ENCODE assay signal across 10 cellular contexts in the genomic region with DNA sequence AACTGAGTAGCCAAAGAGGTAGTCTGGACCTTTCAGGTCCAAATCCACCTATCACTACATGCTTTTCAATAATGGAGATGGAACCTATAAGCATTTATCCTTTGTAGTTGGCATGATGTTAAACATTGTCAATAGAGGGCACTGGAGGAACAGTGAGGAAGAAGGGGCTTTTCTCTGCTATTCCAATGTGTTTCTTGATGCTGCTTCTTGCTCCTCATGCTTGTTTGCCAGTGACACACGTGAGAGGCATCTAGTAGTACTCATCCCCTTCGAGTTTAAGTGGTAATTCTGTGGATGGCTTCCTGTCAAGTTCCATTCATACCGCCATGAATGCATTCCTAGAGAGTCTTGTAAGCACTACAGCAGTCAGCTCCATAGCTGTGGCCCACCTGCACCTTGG.
DNase-seq lines count a peak whose midpoint lies in the region; ATAC-seq, FAIRE-seq and TF ChIP-seq lines count a peak whose summit lies in the region.
"Had no signal": no experiment of that assay in that cellular context is flagged by ENCODE, and none has a peak within 500 bp of the region (broad histone marks: within the 10 kb centered on the region; RNA-seq: fewer than 3 reads in every experiment).

No MANE protein-coding gene starts in this region.

- CTCF ChIA-PET in K562 (lab: Yijun Ruan, JAX; ENCODE audit: low intra/inter-chr PET ratio): interaction anchor here (1.0 kb wide), 1 partner anchor 1095 kb away, joined by 3 read pairs; no protein-coding TSS in a partner anchor

- no peak for ATAC-seq in K562
- ATAC-seq: T-cell had no signal

- BruUV-seq in K562 (replicated peaks; lab: Mats Ljungman, UMichigan): no TSS peak

- WGBS in K562 (ENCODE audit: insufficient coverage, low coverage, missing lambda C conversion rate): 11% methylated on average over 3 of the region's 3 CpGs

- TF ChIP-seq POLR2A in K562 (conservative IDR thresholded peaks at IDR 0.05) (no peak), vagina (IDR thresholded peaks at IDR 0.05) (no peak)

- H3K4me1 ChIP-seq in K562 (replicated peaks in 1 of 2; ENCODE audit: control insufficient read depth in 2 of 2, insufficient read depth in 2 of 2, low read length in 2 of 2): no peaks in the 10 kb centered on the region
- H3K4me1 ChIP-seq in vagina: no peaks in the 10 kb centered on the region

- no peak overlapping the region for H2AFZ ChIP-seq in K562 (ENCODE audit: low read depth, low read length)

- no peaks in the 10 kb centered on the region for H3K27me3 ChIP-seq in K562 (ENCODE audit: control insufficient read depth in 2 of 2, insufficient read depth in 2 of 2, low read length in 2 of 2)
- no peaks in the 10 kb centered on the region for H3K27me3 ChIP-seq in vagina

- H3K9me3 ChIP-seq in K562 (replicated peaks; ENCODE audit: control insufficient read depth, insufficient read depth, low read depth, low read length) (peaks cover 6% of the 10 kb centered on the region), vagina (no peaks in the 10 kb centered on the region)

- no peak overlapping the region for H3K4me2 ChIP-seq in K562 (ENCODE audit: insufficient read depth, low read length)

- H3K36me3 ChIP-seq in K562 (ENCODE audit: control insufficient read depth, insufficient read depth, low read length): no peaks in the 10 kb centered on the region; the same call in 2 of the 3 replicates
- H3K36me3 ChIP-seq in vagina: no peaks in the 10 kb centered on the region

- intact Hi-C loops in K562 (cut with micrococcal nuclease) (loop anchor here (5.0 kb wide), 1 partner anchor 335 kb away; no protein-coding TSS in a partner anchor), vagina (cut with DNase I) (no loop called here)

- POLR2A ChIA-PET in K562 (lab: Yijun Ruan, JAX): no interaction called here

- peak; percentile 52 for DNase-seq in NCI-H2171 treated with DMSO at 0.1 percent for 48 hours (lab: John Stamatoyannopoulos, UW)
- no peak for DNase-seq in NCI-H2171 (lab: John Stamatoyannopoulos, UW)
- peak; percentile 23 for DNase-seq in NAMALWA (ENCODE audit: low spot score)
- DNase-seq in K562 (ENCODE audit: extremely low read depth in 1 of 4, low spot score in 3 of 4): no peak
- peak; percentile 54 for DNase-seq in renal cortical epithelial cell (ENCODE audit: low read depth)
- no peak for DNase-seq in vagina (ENCODE audit: extremely low spot score in 2 of 2)
- DNase-seq in RCC 7860 (ENCODE audit: low spot score): no peak
- DNase-seq in GM19238 (ENCODE audit: insufficient read length, low spot score): no peak
- DNase-seq: amygdala, T-cell had no signal

- FAIRE-seq in K562 (lab: Jason Lieb, UNC) (no peak), RCC 7860 (lab: Jason Lieb, UNC) (no peak)

- H3K27ac ChIP-seq in K562 (ENCODE audit: extremely low read depth, low read depth, low read length): no peak overlapping the region
- no peak overlapping the region for H3K27ac ChIP-seq in vagina

- no peaks in the 10 kb centered on the region for H3K9me1 ChIP-seq in K562 (ENCODE audit: control insufficient read depth, insufficient read depth, low read length)

- no peak overlapping the region for H3K9ac ChIP-seq in K562 (ENCODE audit: insufficient read depth in 1 of 2, low read depth in 2 of 2, low read length in 2 of 2)

- TF ChIP-seq RAD21 in K562 (CRISPR knock-in tag; conservative IDR thresholded peaks at IDR 0.05 in 1 of 2, IDR thresholded peaks at IDR 0.05 in 1 of 2): peak in 1 of 2 experiments; percentile 35; a peak in 2 of 4 replicates

- in situ Hi-C loops in K562 (cut with MboI): no loop called here

- TF ChIP-seq EP300 in K562 (IDR thresholded peaks at IDR 0.05; ENCODE audit: low read length): no peak

- TF ChIP-seq CTCF in K562 (IDR thresholded peaks at IDR 0.05 in 2 of 3, conservative IDR thresholded peaks at IDR 0.05 in 1 of 3; ENCODE audit: insufficient read depth in 2 of 3, low read depth in 1 of 3, low read length in 3 of 3) (peak in 2 of 3 experiments; percentile 7 to 11; a peak in 1 of 6 replicates), vagina (IDR thresholded peaks at IDR 0.05) (no peak)

- H3K79me2 ChIP-seq in K562 (ENCODE audit: control insufficient read depth, insufficient read depth, low read length): no peaks in the 10 kb centered on the region

- H4K20me1 ChIP-seq in K562 (replicated peaks; ENCODE audit: control insufficient read depth, insufficient read depth, low read length): no peaks in the 10 kb centered on the region

- no peak overlapping the region for H3K4me3 ChIP-seq in K562
- no peak overlapping the region for H3K4me3 ChIP-seq in vagina

TF ChIP-seq in K562, 482 proteins besides CTCF, POLR2A, EP300 and RAD21:
- TF ChIP-seq NFATC3 (IDR thresholded peaks at IDR 0.05): no peak
- TF ChIP-seq SOX6 (IDR thresholded peaks at IDR 0.05): no peak
- TF ChIP-seq NUFIP1 (IDR thresholded peaks at IDR 0.05; ENCODE audit: partially characterized antibody): no peak
- TF ChIP-seq ZNF76 (CRISPR knock-in tag; IDR thresholded peaks at IDR 0.05; ENCODE audit: borderline replicate concordance): no peak
- TF ChIP-seq SIX5 (IDR thresholded peaks at IDR 0.05; ENCODE audit: borderline replicate concordance in 1 of 2, insufficient read depth in 1 of 2, low read depth in 1 of 2, low read length in 2 of 2): no peak
- no peak for TF ChIP-seq RBM22 (IDR thresholded peaks at IDR 0.05; ENCODE audit: low read depth, low read length, poor library complexity, severe bottlenecking)
- no peak for TF ChIP-seq ZNF79 (CRISPR knock-in tag; IDR thresholded peaks at IDR 0.05; ENCODE audit: low read depth)
- TF ChIP-seq, protein P1, sequence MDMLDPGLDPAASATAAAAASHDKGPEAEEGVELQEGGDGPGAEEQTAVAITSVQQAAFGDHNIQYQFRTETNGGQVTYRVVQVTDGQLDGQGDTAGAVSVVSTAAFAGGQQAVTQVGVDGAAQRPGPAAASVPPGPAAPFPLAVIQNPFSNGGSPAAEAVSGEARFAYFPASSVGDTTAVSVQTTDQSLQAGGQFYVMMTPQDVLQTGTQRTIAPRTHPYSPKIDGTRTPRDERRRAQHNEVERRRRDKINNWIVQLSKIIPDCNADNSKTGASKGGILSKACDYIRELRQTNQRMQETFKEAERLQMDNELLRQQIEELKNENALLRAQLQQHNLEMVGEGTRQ (CRISPR knock-in tag; IDR thresholded peaks at IDR 0.05): no peak
- TF ChIP-seq, protein P2, sequence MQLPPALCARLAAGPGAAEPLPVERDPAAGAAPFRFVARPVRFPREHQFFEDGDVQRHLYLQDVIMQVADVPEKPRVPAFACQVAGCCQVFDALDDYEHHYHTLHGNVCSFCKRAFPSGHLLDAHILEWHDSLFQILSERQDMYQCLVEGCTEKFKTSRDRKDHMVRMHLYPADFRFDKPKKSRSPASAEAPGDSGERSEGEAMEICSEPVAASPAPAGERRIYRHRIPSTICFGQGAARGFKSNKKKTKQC (CRISPR knock-in tag; IDR thresholded peaks at IDR 0.05): no peak
- TF ChIP-seq RBM15 (IDR thresholded peaks at IDR 0.05; ENCODE audit: insufficient read depth, low read length): no peak
- no peak for TF ChIP-seq NCOR1 (IDR thresholded peaks at IDR 0.05)

Comparison
In these comparisons a context has a peak if more than half of its experiments do, and no peak if none do; other contexts are left out.
1. DNase-seq: peak in NCI-H2171 treated with DMSO at 0.1 percent for 48 hours (single experiment), NAMALWA (single experiment) and renal cortical epithelial cell (single experiment); none in NCI-H2171 (single experiment), K562 (0 of 4), vagina (0 of 2), RCC 7860 (single experiment) and GM19238 (single experiment).
2. CTCF ChIP-seq: peak in K562 (2 of 3); none in vagina (0 of 3).